ENCODE assay signal across 10 cellular contexts in the genomic region with DNA sequence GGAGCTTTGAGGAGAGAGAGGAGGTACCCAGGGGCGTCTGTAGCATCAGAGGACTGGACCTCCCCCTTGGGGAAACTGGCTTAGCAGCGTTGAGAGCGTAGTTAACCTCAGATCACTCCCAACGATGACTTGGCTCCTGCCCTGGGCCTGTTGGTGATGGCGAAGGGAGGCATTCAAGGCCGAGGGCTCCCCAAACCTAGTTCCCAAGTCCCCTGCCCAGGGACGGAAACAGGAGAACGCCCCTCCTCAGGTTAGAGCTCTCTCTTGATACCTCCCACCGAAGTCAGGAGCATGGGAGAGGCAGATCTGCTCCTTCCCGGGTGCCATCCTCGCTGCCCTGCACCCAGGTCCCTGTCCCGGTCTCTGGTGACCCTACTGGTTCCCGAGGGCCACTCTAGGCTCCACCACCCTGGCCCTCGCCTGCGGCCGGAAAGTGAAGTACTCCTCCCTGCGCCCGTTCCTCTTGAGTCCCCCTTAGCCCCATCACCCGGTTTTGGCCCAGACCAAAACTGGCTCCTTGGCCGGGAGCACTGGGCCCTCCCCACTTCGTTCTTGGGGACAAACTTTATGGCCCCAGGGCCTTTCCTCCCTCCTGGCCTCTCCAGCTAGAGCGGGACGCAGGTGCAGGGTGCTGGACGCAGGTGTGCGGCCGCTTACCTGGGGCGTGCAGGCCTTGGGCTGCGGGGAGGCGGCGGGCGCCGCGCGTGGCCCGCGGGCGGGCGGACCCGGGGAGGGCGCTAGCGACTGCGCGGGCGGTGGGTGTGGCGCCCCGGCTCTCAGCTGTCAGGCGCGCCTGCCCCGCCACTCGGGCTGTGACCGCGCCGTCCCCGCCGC. TPM values are rescaled to one million over a fixed set of nuclear protein-coding genes. Genes with fewer than 3 reads are reported as not detected.
DNase-seq lines count a peak whose midpoint lies in the region; ATAC-seq and TF ChIP-seq lines count a peak whose summit lies in the region.
"Had no signal": no experiment of that assay in that cellular context is flagged by ENCODE, and none has a peak within 500 bp of the region (broad histone marks: within the 10 kb centered on the region; RNA-seq: fewer than 3 reads in every experiment).

No MANE protein-coding gene starts in this region.

- no peak overlapping the region for H3K27ac ChIP-seq in SK-N-MC
- H3K27ac ChIP-seq in mesenchymal stem cell (ENCODE audit: low read length, poor library complexity, severe bottlenecking), result no peak overlapping the region
- H3K27ac ChIP-seq: tibial artery had no signal

- H2AK5ac ChIP-seq in mesenchymal stem cell (ENCODE audit: low read length, severe bottlenecking), result no peak overlapping the region

- peaks cover 27% of the 10 kb centered on the region for H3K4me1 ChIP-seq in mesenchymal stem cell (ENCODE audit: control insufficient read depth, insufficient read depth, low read depth, low read length)

- 2% methylated on average over 35 of the region's 55 CpGs for WGBS in mesenchymal stem cell

- H3K23ac ChIP-seq in mesenchymal stem cell (ENCODE audit: low read length in 2 of 2), result no peak overlapping the region

- peak overlapping the region; percentile 30; the same call in 1 of the 2 replicates for H3K4me3 ChIP-seq in SK-N-MC
- H3K4me3 ChIP-seq in mesenchymal stem cell (ENCODE audit: insufficient read depth in 1 of 2, low read depth in 1 of 2, low read length in 2 of 2), result no peak overlapping the region
- H3K4me3 ChIP-seq: tibial artery had no signal

- peak; percentile 13 for DNase-seq in stimulated activated CD4-positive, alpha-beta T cell treated with anti-CD3 and anti-CD28 coated beads, Interleukin-15, amount 100 ng/mL, for 24 hours
- DNase-seq in stimulated activated CD4-positive, alpha-beta T cell treated with anti-CD3 and anti-CD28 coated beads, Interleukin-2, amount 100 ng/mL, for 48 hours, result no peak
- DNase-seq in SK-N-MC (ENCODE audit: low read depth, low spot score) (no peak), mesenchymal stem cell (no peak), EL (no peak), GM10248 (ENCODE audit: extremely low spot score) (no peak)
- DNase-seq: mesendoderm, tibial artery had no signal

- H3K4ac ChIP-seq in mesenchymal stem cell (ENCODE audit: low read depth in 1 of 2, low read length in 2 of 2), result no peak overlapping the region

- H3K9ac ChIP-seq in SK-N-MC (ENCODE audit: insufficient read length), result no peak overlapping the region
- no peak overlapping the region for H3K9ac ChIP-seq in mesenchymal stem cell (ENCODE audit: low read length)

- no peak overlapping the region for H2BK12ac ChIP-seq in mesenchymal stem cell (ENCODE audit: low read length in 2 of 2)

- no peaks in the 10 kb centered on the region for H3K36me3 ChIP-seq in SK-N-MC (ENCODE audit: insufficient read depth, low read length)
- H3K36me3 ChIP-seq in mesenchymal stem cell (ENCODE audit: control insufficient read depth in 1 of 2, insufficient read depth in 2 of 2, low read depth in 1 of 2, low read length in 2 of 2), result no peaks in the 10 kb centered on the region
- H3K36me3 ChIP-seq: tibial artery had no signal

- peak overlapping the region; percentile 64 for H3K4me2 ChIP-seq in mesenchymal stem cell (ENCODE audit: low read length, poor library complexity, severe bottlenecking)

- TF ChIP-seq CTCF in GM10248 (IDR thresholded peaks at IDR 0.05; ENCODE audit: control extremely low read depth, extremely low read depth, low read depth, missing control alignments), result no peak

- no peak overlapping the region for H4K8ac ChIP-seq in mesenchymal stem cell (ENCODE audit: low read length)

- H2BK5ac ChIP-seq in mesenchymal stem cell (ENCODE audit: low read depth, low read length, poor library complexity, severe bottlenecking), result no peak overlapping the region

- H2BK120ac ChIP-seq in mesenchymal stem cell (ENCODE audit: low read depth, low read length), result no peak overlapping the region

- no peak for ATAC-seq in HG02678 (IDR thresholded peaks at IDR 0.05; ENCODE audit: unreplicated experiment)
- no peak for ATAC-seq in GM19452 (IDR thresholded peaks at IDR 0.05; ENCODE audit: unreplicated experiment)

- no peak overlapping the region for H2BK15ac ChIP-seq in mesenchymal stem cell (ENCODE audit: low read depth, poor library complexity, severe bottlenecking)

- peaks cover 86 to 88% of the 10 kb centered on the region in 2 experiments for H3K27me3 ChIP-seq in mesenchymal stem cell (ENCODE audit: control insufficient read depth in 1 of 2, insufficient read depth in 1 of 2, low read length in 2 of 2)

- no peak overlapping the region for H3K18ac ChIP-seq in mesenchymal stem cell (ENCODE audit: low read depth in 1 of 2, low read length in 2 of 2)

- H2AFZ ChIP-seq in mesenchymal stem cell (ENCODE audit: low read depth, low read length), result no peak overlapping the region

- H3K9me3 ChIP-seq in SK-N-MC (ENCODE audit: low read depth, low read length) (no peaks in the 10 kb centered on the region), mesenchymal stem cell (ENCODE audit: control insufficient read depth, low read length) (no peaks in the 10 kb centered on the region)
- H3K9me3 ChIP-seq: tibial artery had no signal

- H3K79me1 ChIP-seq in mesenchymal stem cell (replicated peaks; ENCODE audit: low read length, poor library complexity, severe bottlenecking), result no peaks in the 10 kb centered on the region

- CTCF ChIA-PET in GM10248 (lab: Yijun Ruan, JAX), result interaction anchor here (2.3 kb wide), 1 partner anchor 13 kb away, joined by 7 read pairs; no protein-coding TSS in a partner anchor

- H4K91ac ChIP-seq in mesenchymal stem cell (ENCODE audit: low read length), result no peak overlapping the region

- POLR2A ChIA-PET in GM10248 (lab: Yijun Ruan, JAX), result no interaction called here

- H3K14ac ChIP-seq in mesenchymal stem cell (ENCODE audit: low read length in 2 of 2), result no peak overlapping the region

RNA-seq across cellular contexts. Expression of gene SKOR1, which starts 2.6 kb away (rescaled TPM):
- polyA plus RNA-seq in mesenchymal stem cell (2013, experiment 1 of 2), result 0.06 TPM
- polyA plus RNA-seq in mesenchymal stem cell (2013, experiment 2 of 2), result 0.08 TPM

RNA-seq across cellular contexts. Expression of gene RNU6-1, which starts 17.1 kb away (rescaled TPM):
- polyA plus RNA-seq in mesenchymal stem cell (2013, experiment 1 of 2), result not detected
- not detected for polyA plus RNA-seq in mesenchymal stem cell (2013, experiment 2 of 2)
